In the genomic region with DNA sequence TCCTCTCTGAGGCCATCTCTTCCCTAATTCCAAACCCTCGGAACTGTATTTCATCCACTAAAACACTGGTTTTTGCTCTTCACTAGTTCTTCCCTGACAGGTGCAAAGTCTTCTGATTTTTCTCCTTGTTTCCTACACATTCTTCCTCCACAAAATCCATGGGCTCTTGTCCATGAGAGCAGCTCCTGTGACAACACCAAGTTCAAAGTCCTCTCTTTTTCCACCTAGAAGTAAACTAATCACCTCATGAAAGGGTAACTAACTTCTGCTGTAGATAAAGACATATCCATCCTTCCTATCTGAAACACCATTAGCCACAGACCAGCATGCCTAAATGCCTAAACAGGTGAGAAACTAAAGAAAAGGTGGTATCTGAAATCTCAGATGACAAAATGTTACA, we compare ENCODE assay signal across 15 cellular contexts. TPM values are rescaled to one million over a fixed set of nuclear protein-coding genes. Genes with fewer than 3 reads are reported as not detected.
DNase-seq lines count a peak whose midpoint lies in the region; ATAC-seq, FAIRE-seq and TF ChIP-seq lines count a peak whose summit lies in the region.
"Had no signal": no experiment of that assay in that cellular context is flagged by ENCODE, and none has a peak within 500 bp of the region (broad histone marks: within the 10 kb centered on the region; RNA-seq: fewer than 3 reads in every experiment).

No MANE protein-coding gene starts in this region.

- H3K36me3 ChIP-seq in GM23248 (ENCODE audit: low read depth) (peaks cover 6% of the 10 kb centered on the region; the same call in 1 of the 2 replicates), astrocyte (ENCODE audit: insufficient read depth, low read length) (peaks cover 4% of the 10 kb centered on the region)

- peak overlapping the region; percentile 96 for H3K27ac ChIP-seq in GM23248
- H3K27ac ChIP-seq in astrocyte (ENCODE audit: low read depth, low read length): no peak overlapping the region
- H3K27ac ChIP-seq: brain microvascular endothelial cell, PC-9, WERI-Rb-1 had no signal

- H3K27ac Mint-ChIP-seq in astrocyte (ENCODE audit: unreplicated experiment): no peak overlapping the region
- H3K27ac Mint-ChIP-seq in neural crest cell (ENCODE audit: unreplicated experiment): no peak overlapping the region

- H3K4me3 Mint-ChIP-seq in astrocyte (ENCODE audit: unreplicated experiment) (no peak overlapping the region), neural crest cell (peak overlapping the region; percentile 99)
- H3K4me3 Mint-ChIP-seq: CD14-positive monocyte had no signal

- H3K27me3 ChIP-seq in GM23248 (replicated peaks; ENCODE audit: insufficient read depth) (no peaks in the 10 kb centered on the region), astrocyte (ENCODE audit: insufficient read depth, low read length) (no peaks in the 10 kb centered on the region)
- H3K27me3 ChIP-seq: brain microvascular endothelial cell had no signal

- H3K4me1 ChIP-seq in GM23248 (ENCODE audit: insufficient read depth) (peaks cover 21% of the 10 kb centered on the region), astrocyte (ENCODE audit: insufficient read depth, low read length) (peaks cover 22% of the 10 kb centered on the region)

- WGBS in GM23248 (ENCODE audit: low coverage in 1 of 2, low lambda C conversion rate in 2 of 2, missing lambda C conversion rate in 2 of 2), 2 experiments: 79 to 83% methylated on average over 1 of the region's 1 CpG

- in situ Hi-C loops in GM23248 (cut with MboI): no loop called here

- H2AFZ ChIP-seq in GM23248 (no peak overlapping the region), astrocyte (ENCODE audit: low read depth, low read length) (no peak overlapping the region)
- H2AFZ ChIP-seq: PC-9 had no signal

- H3K4me1 Mint-ChIP-seq in astrocyte (ENCODE audit: low read depth, unreplicated experiment) (peaks cover 20% of the 10 kb centered on the region), neural crest cell (peaks cover 46% of the 10 kb centered on the region)

- TF ChIP-seq CTCF in astrocyte (IDR thresholded peaks at IDR 0.05; ENCODE audit: insufficient read depth, low read depth, low read length): no peak
- TF ChIP-seq CTCF in neural crest cell (conservative IDR thresholded peaks at IDR 0.05): no peak

- no peak for ATAC-seq in GM19397 (IDR thresholded peaks at IDR 0.05; ENCODE audit: unreplicated experiment)

- H3K27me3 Mint-ChIP-seq in astrocyte (ENCODE audit: low read depth, unreplicated experiment): no peaks in the 10 kb centered on the region
- H3K27me3 Mint-ChIP-seq in neural crest cell (ENCODE audit: low read depth): peaks cover 3% of the 10 kb centered on the region

- 0 out of 2 replicates have a peak, but pooled peaks cover 4% of the 10 kb centered on the region for H4K20me1 ChIP-seq in GM23248 (ENCODE audit: insufficient read depth)
- H4K20me1 ChIP-seq in astrocyte (ENCODE audit: insufficient read depth, low read length): peaks cover 59% of the 10 kb centered on the region

- H3K4me3 ChIP-seq in GM23248: 0 out of 2 replicates have a peak overlapping the region, but pooled peaks have one; percentile 88
- H3K4me3 ChIP-seq in astrocyte (ENCODE audit: insufficient read depth, low read depth, low read length): peak overlapping the region; percentile 25
- H3K4me3 ChIP-seq: PC-9 had no signal

- no peak for FAIRE-seq in astrocyte (lab: Jason Lieb, UNC)
- FAIRE-seq: GM12891 had no signal

- H3K9ac ChIP-seq in GM23248: no peak overlapping the region
- no peak overlapping the region for H3K9ac ChIP-seq in astrocyte (ENCODE audit: low read length)

- H3K36me3 Mint-ChIP-seq in astrocyte (ENCODE audit: low read depth, unreplicated experiment) (peaks cover 10% of the 10 kb centered on the region), neural crest cell (ENCODE audit: low read depth) (peaks cover 4% of the 10 kb centered on the region)

- H3F3A ChIP-seq in GM23248 (ENCODE audit: insufficient read depth): peaks cover 44% of the 10 kb centered on the region

- DNase-seq in GM23248 (no peak), astrocyte (ENCODE audit: low read depth) (no peak), neural crest cell (ENCODE audit: low read depth, low spot score) (no peak), NCI-H526 treated with DMSO at 0.1 percent for 48 hours (lab: John Stamatoyannopoulos, UW) (no peak), GF-D8 (lab: John Stamatoyannopoulos, UW) (no peak)
- DNase-seq: activated gamma-delta T cell treated with Interleukin-2 at 50 U/mL for 16 hours, GOT3, NCI-H2081, NCI-H524, PC-9, WERI-Rb-1 had no signal

- H3K9me3 ChIP-seq in GM23248 (ENCODE audit: low read depth) (no peaks in the 10 kb centered on the region), astrocyte (ENCODE audit: insufficient read depth, low read depth, low read length) (no peaks in the 10 kb centered on the region)

- H3K9me3 Mint-ChIP-seq in astrocyte (ENCODE audit: unreplicated experiment) (no peaks in the 10 kb centered on the region), neural crest cell (no peaks in the 10 kb centered on the region)

- H3K4me2 ChIP-seq in GM23248 (ENCODE audit: unreplicated experiment) (peak overlapping the region; percentile 100), astrocyte (ENCODE audit: low read length) (peak overlapping the region; percentile 97)

- H3K79me2 ChIP-seq in GM23248 (ENCODE audit: insufficient read depth) (peaks cover 78% of the 10 kb centered on the region), astrocyte (ENCODE audit: insufficient read depth, low read length) (peaks cover 73% of the 10 kb centered on the region)

- H3K9me2 ChIP-seq in GM23248 (ENCODE audit: insufficient read depth): no peaks in the 10 kb centered on the region

RNA-seq across cellular contexts. Expression of a gene that starts 2.9 kb away (rescaled TPM):
- total RNA-seq in GM23248 (2014; rRNA removed; shearing (Covaris generic)): 43.6 and 65.8 TPM in 2 replicates
- polyA plus RNA-seq in GM23248 (2016; fragmentation: Nextera tagmentation; extraction: Ambion mirVana): 12.8 and 13.4 TPM in 2 replicates
- 54.4 and 58.2 TPM in 2 replicates for total RNA-seq in astrocyte
- total RNA-seq in neural crest cell: 95.3 and 105 TPM in 2 replicates

RNA-seq across cellular contexts. Expression of a gene that starts 28.7 kb away (rescaled TPM):
- 9.7 and 18.7 TPM in 2 replicates for total RNA-seq in GM23248 (2014; rRNA removed; shearing (Covaris generic))
- 13.3 and 14.2 TPM in 2 replicates for polyA plus RNA-seq in GM23248 (2016; fragmentation: Nextera tagmentation; extraction: Ambion mirVana)
- total RNA-seq in astrocyte: 12.4 and 13.7 TPM in 2 replicates
- total RNA-seq in neural crest cell: 18.9 and 19.3 TPM in 2 replicates

RNA-seq across cellular contexts. Expression of a gene that starts 43.9 kb away (rescaled TPM):
- total RNA-seq in GM23248 (2014; rRNA removed; shearing (Covaris generic)): 149 and 227 TPM in 2 replicates
- polyA plus RNA-seq in GM23248 (2016; fragmentation: Nextera tagmentation; extraction: Ambion mirVana): 308 and 310 TPM in 2 replicates
- total RNA-seq in astrocyte (166 and 191 TPM in 2 replicates), neural crest cell (193 and 203 TPM in 2 replicates)

RNA-seq across cellular contexts. Expression of a gene that starts 48.3 kb away (rescaled TPM):
- total RNA-seq in GM23248 (2014; rRNA removed; shearing (Covaris generic)): 3.5 and 3.8 TPM in 2 replicates
- polyA plus RNA-seq in GM23248 (2016; fragmentation: Nextera tagmentation; extraction: Ambion mirVana): 4.6 and 5.5 TPM in 2 replicates
- total RNA-seq in astrocyte: 68.2 and 73.7 TPM in 2 replicates
- total RNA-seq in neural crest cell: 108 and 116 TPM in 2 replicates
- polyA plus RNA-seq: CD14-positive monocyte had no signal

RNA-seq across cellular contexts. Expression of a gene that starts 57.1 kb away (rescaled TPM):
- total RNA-seq in GM23248 (2014; rRNA removed; shearing (Covaris generic)): 516 and 553 TPM in 2 replicates
- 1,114 and 1,221 TPM in 2 replicates for polyA plus RNA-seq in GM23248 (2016; fragmentation: Nextera tagmentation; extraction: Ambion mirVana)
- total RNA-seq in astrocyte (954 and 1,087 TPM in 2 replicates), neural crest cell (1,802 and 1,851 TPM in 2 replicates)
